9 cellular contexts compared by ENCODE assay signal in the genomic region with DNA sequence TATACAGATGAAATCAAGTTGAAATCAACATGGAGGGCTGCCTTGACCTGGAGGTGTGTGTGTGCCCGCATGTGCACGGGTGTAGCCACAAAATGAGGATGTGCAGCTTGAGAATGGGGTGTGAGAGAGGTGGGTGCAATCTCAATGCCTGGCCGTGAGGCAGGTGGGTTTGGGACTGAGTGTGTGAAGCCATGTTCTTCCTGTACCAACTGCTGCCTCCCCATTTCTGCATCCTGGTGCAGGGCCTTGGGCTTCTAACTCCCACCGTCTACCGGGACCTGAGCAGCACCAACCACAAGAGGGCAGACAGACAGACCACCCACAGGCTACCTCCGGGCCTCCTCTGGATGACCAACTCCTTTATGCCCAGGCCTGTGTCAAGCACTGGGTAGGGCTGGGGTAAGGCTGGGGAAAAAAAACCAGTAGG.
DNase-seq lines count a peak whose midpoint lies in the region; ATAC-seq and TF ChIP-seq lines count a peak whose summit lies in the region.
"Had no signal": no experiment of that assay in that cellular context is flagged by ENCODE, and none has a peak within 500 bp of the region (broad histone marks: within the 10 kb centered on the region; RNA-seq: fewer than 3 reads in every experiment).

No MANE protein-coding gene starts in this region.

- H3K4me3 ChIP-seq in A673 (ENCODE audit: low read depth, low read length, poor library complexity, severe bottlenecking) (no peak overlapping the region), fibroblast of pulmonary artery (replicated peaks; ENCODE audit: low read depth, low read length) (no peak overlapping the region)
- H3K4me3 ChIP-seq: skin epidermis had no signal

- no peak overlapping the region for H3K27ac ChIP-seq in A673 (ENCODE audit: low read depth, low read length, poor library complexity, severe bottlenecking)

- CTCF ChIA-PET in A673 (lab: Charles Lee): no interaction called here

- no peaks in the 10 kb centered on the region for H3K9me3 ChIP-seq in A673 (ENCODE audit: low read depth, low read length, poor library complexity, severe bottlenecking)

- POLR2A ChIA-PET in A673 (lab: Charles Lee; ENCODE audit: low non-redundant PET): no interaction called here

- no peak for ATAC-seq in HG02852 (IDR thresholded peaks at IDR 0.05; ENCODE audit: unreplicated experiment)

- no peaks in the 10 kb centered on the region for H3K36me3 ChIP-seq in A673 (ENCODE audit: insufficient read depth, low read length, poor library complexity, severe bottlenecking)

- peak; percentile 40 for TF ChIP-seq CTCF in A673 (conservative IDR thresholded peaks at IDR 0.05; ENCODE audit: low read depth, low read length)
- TF ChIP-seq CTCF in GM12873 (IDR thresholded peaks at IDR 0.05; ENCODE audit: insufficient read depth, low read depth, low read length, missing control alignments): peak; percentile 42
- TF ChIP-seq CTCF in fibroblast of pulmonary artery (IDR thresholded peaks at IDR 0.05; ENCODE audit: low read length, missing control alignments): peak; percentile 26

- H3K27me3 ChIP-seq in A673 (replicated peaks; ENCODE audit: insufficient read depth, low read depth, low read length, poor library complexity): no peaks in the 10 kb centered on the region

- BruUV-seq in A673 (replicated peaks; lab: Mats Ljungman, UMichigan): no TSS peak

- DNase-seq in A673 (ENCODE audit: low spot score) (no peak), SK-N-DZ (ENCODE audit: low spot score) (peak; percentile 66), fibroblast of pulmonary artery (ENCODE audit: low read depth) (no peak), COLO829 (ENCODE audit: low spot score) (no peak), SHP77 (lab: John Stamatoyannopoulos, UW) (no peak)
- DNase-seq in stimulated activated CD4-positive, alpha-beta T cell treated with anti-CD3 and anti-CD28 coated beads, Interleukin-2, amount 100 ng/mL, for 48 hours: no peak

- intact Hi-C loops in A673 (cut with micrococcal nuclease; ENCODE audit: unreplicated experiment): no loop called here

- H3K4me1 ChIP-seq in A673 (ENCODE audit: insufficient read depth, low read length, poor library complexity, severe bottlenecking): peaks cover 12% of the 10 kb centered on the region
